ENCODE assay signal across 8 cellular contexts in the genomic region with DNA sequence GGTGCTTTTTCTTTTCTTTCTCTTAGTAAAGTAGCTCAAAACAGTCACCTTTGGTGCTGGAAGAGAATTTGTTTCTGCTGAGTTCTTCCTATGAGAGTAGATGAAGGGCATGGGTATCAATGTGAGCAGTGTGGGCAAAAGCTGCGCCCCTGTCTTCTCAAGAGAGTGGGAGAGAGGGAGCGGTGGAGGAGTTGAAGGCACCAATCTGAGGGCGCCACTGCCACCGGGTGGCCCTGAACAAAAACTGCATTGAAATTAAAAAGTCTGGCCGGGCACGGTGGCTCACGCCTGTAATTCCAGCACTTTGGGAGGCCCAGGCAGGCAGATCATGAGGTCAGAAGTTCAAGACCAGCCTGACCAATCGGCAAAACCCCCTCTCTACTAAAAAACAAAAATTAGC. TPM values are rescaled to one million over a fixed set of nuclear protein-coding genes. Genes with fewer than 3 reads are reported as not detected.
DNase-seq lines count a peak whose midpoint lies in the region; ATAC-seq and TF ChIP-seq lines count a peak whose summit lies in the region.
"Had no signal": no experiment of that assay in that cellular context is flagged by ENCODE, and none has a peak within 500 bp of the region (broad histone marks: within the 10 kb centered on the region; RNA-seq: fewer than 3 reads in every experiment).

No MANE protein-coding gene starts in this region.

- DNase-seq in D341Med (ENCODE audit: low spot score) = peak; percentile 76
- DNase-seq in HT1080 (ENCODE audit: low read depth) = peak; percentile 17
- DNase-seq in astrocyte of the spinal cord (ENCODE audit: low read depth, low spot score) = no peak
- no peak for DNase-seq in nephron progenitor cell
- no peak for DNase-seq in iPS-NIHi11 (ENCODE audit: low spot score)
- no peak for DNase-seq in HPDE6-E6E7 (ENCODE audit: extremely low spot score)

- H3K4me3 ChIP-seq in astrocyte of the spinal cord (ENCODE audit: low read depth, low read length) = no peak overlapping the region

- in situ Hi-C loops in astrocyte of the spinal cord (cut with HindIII; ENCODE audit: low sequenced_read_pairs) = no loop called here

- ATAC-seq in HG02571 (IDR thresholded peaks at IDR 0.05; ENCODE audit: unreplicated experiment) = no peak

- H3K27me3 Mint-ChIP-seq in nephron progenitor cell (ENCODE audit: low read depth, poor library complexity) = peaks cover 4% of the 10 kb centered on the region

- H3K4me1 Mint-ChIP-seq in nephron progenitor cell = peaks cover 35% of the 10 kb centered on the region

- TF ChIP-seq CTCF in astrocyte of the spinal cord (IDR thresholded peaks at IDR 0.05; ENCODE audit: low read depth, low read length) (peak; percentile 40), nephron progenitor cell (IDR thresholded peaks at IDR 0.05) (no peak)

- no peaks in the 10 kb centered on the region for H3K9me3 Mint-ChIP-seq in nephron progenitor cell

- H3K27ac Mint-ChIP-seq in nephron progenitor cell = peak overlapping the region; percentile 86

- H3K36me3 Mint-ChIP-seq in nephron progenitor cell (ENCODE audit: low read depth) = peaks cover 74% of the 10 kb centered on the region

- no peak overlapping the region for H3K4me3 Mint-ChIP-seq in nephron progenitor cell

RNA-seq across cellular contexts. Expression of gene EPHX3, which starts 28.7 kb away (rescaled TPM):
- not detected in 2 replicates for total RNA-seq in HT1080 (2014; rRNA removed; shearing (Covaris generic))
- 0.03 and 0.20 TPM in 2 replicates for polyA plus RNA-seq in HT1080 (2015; cell fraction: cytosol; rRNA removed)
- polyA plus RNA-seq in HT1080 (2015; cell fraction: nucleus; rRNA removed) = 0.87 TPM in 1 of 2 replicates, not detected in the other
- total RNA-seq: LHCN-M2 had no signal

Comparison
In these comparisons a context has a peak if more than half of its experiments do, and no peak if none do; other contexts are left out.
1. DNase-seq: peak in D341Med (single experiment) and HT1080 (single experiment); none in astrocyte of the spinal cord (single experiment), nephron progenitor cell (single experiment), iPS-NIHi11 (single experiment) and HPDE6-E6E7 (single experiment).